Comparison of ENCODE assay signal across 25 cellular contexts in genomic region chr11:76164861-76165751, GRCh38. TPM values are rescaled to one million over a fixed set of nuclear protein-coding genes. Genes with fewer than 3 reads are reported as not detected.
"Had no signal": no experiment of that assay in that cellular context is flagged by ENCODE, and none has a peak within 500 bp of the region (broad histone marks: within the 10 kb centered on the region; RNA-seq: fewer than 3 reads in every experiment).

No MANE protein-coding gene starts in this region.

- H3K4me1 ChIP-seq: prostate gland had no signal

- DNase-seq: central memory CD4-positive, alpha-beta T cell; dorsolateral prefrontal cortex; effector CD4-positive, alpha-beta T cell; foreskin fibroblast; gastrocnemius medialis; head of caudate nucleus; left colon; left ventricle myocardium inferior; naive B cell; stimulated activated CD4-positive, alpha-beta T cell treated with anti-CD3 and anti-CD28 coated beads, Interleukin-12 subunit alpha, Interleukin-12 subunit beta, amount 100 ng/mL, for 4 hours; stimulated activated CD4-positive, alpha-beta T cell treated with anti-CD3 and anti-CD28 coated beads, Interleukin-1b, Interleukin-23, amount 100 ng/mL, for 48 hours; stimulated activated CD4-positive, alpha-beta T cell treated with anti-CD3 and anti-CD28 coated beads, Interleukin-4, amount 100 ng/mL, for 1 hour; stimulated activated CD8-positive, alpha-beta memory T cell treated with anti-CD3 and anti-CD28 coated beads, Interleukin-4, amount 100 ng/mL, for 48 hours had no signal

- H3K9me3 ChIP-seq: gastrocnemius medialis, left ventricle myocardium inferior, mucosa of descending colon, prostate gland, right atrium auricular region, suprapubic skin had no signal

- FAIRE-seq: colon had no signal

- H3K4me3 ChIP-seq: dorsolateral prefrontal cortex, gastrocnemius medialis, hepatocyte, left ventricle myocardium inferior, lung, mucosa of descending colon, prostate gland, right atrium auricular region, smooth muscle cell, suprapubic skin had no signal

- H3K27me3 ChIP-seq: gastrocnemius medialis, hepatocyte, right atrium auricular region, suprapubic skin had no signal

- H3K79me2 ChIP-seq: hepatocyte had no signal

- H2AFZ ChIP-seq: hepatocyte had no signal

- H3K36me3 ChIP-seq: gastrocnemius medialis, left ventricle myocardium inferior, prostate gland, right atrium auricular region, suprapubic skin had no signal

- H3K4me2 ChIP-seq: hepatocyte, smooth muscle cell had no signal

- H3K27ac ChIP-seq: dorsolateral prefrontal cortex, epithelial cell of prostate, gastrocnemius medialis, hepatocyte, left ventricle myocardium inferior, prostate gland, right atrium auricular region, suprapubic skin had no signal

- ATAC-seq: esophagus mucosa, gastrocnemius medialis, left colon, mucosa of descending colon, sciatic nerve had no signal

RNA-seq across cellular contexts. Expression of gene WNT11, which starts 41.2 kb away (rescaled TPM):
- total RNA-seq: glomerular endothelial cell had no signal
